ENCODE assay signal across 8 cellular contexts in the genomic region with DNA sequence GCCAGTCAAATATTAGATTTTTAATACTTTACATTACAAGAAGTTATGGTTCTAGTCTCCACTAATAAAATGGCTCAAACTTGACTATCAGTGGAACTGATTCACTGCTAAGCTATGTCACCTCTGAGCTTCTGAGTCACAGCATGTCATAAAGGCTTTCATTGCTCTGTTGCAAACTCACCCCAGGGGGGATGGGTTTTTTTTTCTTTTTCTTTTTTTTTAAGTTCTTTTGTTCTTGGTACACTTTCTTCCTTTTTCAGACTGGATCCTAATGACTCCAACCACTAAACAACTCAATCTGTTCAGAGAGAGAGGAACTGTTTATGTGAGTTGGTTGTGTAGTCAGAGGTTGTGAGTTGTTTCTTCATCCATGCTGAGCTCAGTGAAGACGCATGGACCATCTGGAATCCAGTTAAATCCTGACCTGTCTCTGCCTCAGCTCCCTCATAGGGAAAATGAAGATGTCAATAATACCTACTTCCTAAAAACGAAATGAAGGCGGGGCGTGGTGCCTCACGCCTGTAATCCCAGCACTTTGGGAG. TPM values are rescaled to one million over a fixed set of nuclear protein-coding genes. Genes with fewer than 3 reads are reported as not detected.
A peak's percentile ranks its signal among the peaks of the same experiment; 100 is the strongest.
DNase-seq lines count a peak whose midpoint lies in the region; ATAC-seq and TF ChIP-seq lines count a peak whose summit lies in the region.

No MANE protein-coding gene starts in this region.

- peak; percentile 98 for DNase-seq in EH (ENCODE audit: low read depth)
- peak in 1 of 2 experiments; percentile 81 for DNase-seq in PC-9
- peak; percentile 99 for DNase-seq in fibroblast of mammary gland (ENCODE audit: low read depth)
- peak; percentile 92 for DNase-seq in pulmonary artery endothelial cell (ENCODE audit: low read depth, low spot score)
- DNase-seq in NCI-H1436 treated with DMSO at 0.1 percent for 48 hours (lab: John Stamatoyannopoulos, UW), result no peak
- DNase-seq in COR-L47 (lab: John Stamatoyannopoulos, UW), result no peak
- no peak for DNase-seq in epidermal melanocyte (ENCODE audit: insufficient read length, low spot score)

- no peak for ATAC-seq in HG03442 (IDR thresholded peaks at IDR 0.05; ENCODE audit: unreplicated experiment)

- peak overlapping the region; percentile 49; the same call in 1 of the 2 replicates for H3K4me2 ChIP-seq in PC-9

- intact Hi-C loops in PC-9 (cut with micrococcal nuclease; ENCODE audit: unreplicated experiment), result no loop called here

- no peaks in the 10 kb centered on the region for H3K9me3 ChIP-seq in PC-9 (ENCODE audit: insufficient read depth, low read depth)

- H3K4me3 ChIP-seq in PC-9 (0 out of 2 replicates have a peak overlapping the region, but pooled peaks have one; percentile 8), fibroblast of mammary gland (ENCODE audit: control insufficient read depth, low read depth, low read length) (no peak overlapping the region)

- peaks cover 70% of the 10 kb centered on the region for H3K4me1 ChIP-seq in PC-9 (replicated peaks; ENCODE audit: insufficient read depth)

- no peaks in the 10 kb centered on the region for H3K36me3 ChIP-seq in PC-9 (ENCODE audit: low read depth)

- H3F3A ChIP-seq in PC-9 (ENCODE audit: insufficient read depth, low read depth), result peaks cover 60% of the 10 kb centered on the region

- no peak overlapping the region for H2AFZ ChIP-seq in PC-9

- POLR2A ChIA-PET in PC-9 (lab: Charles Lee; ENCODE audit: unreplicated experiment), result interaction anchor here (0.7 to 1.2 kb wide), 5 partner anchors 11 to 1936 kb away, joined by 4 to 16 read pairs (median 11); a partner anchor contains a TSS

- H4K20me1 ChIP-seq in PC-9 (ENCODE audit: insufficient read depth), result no peaks in the 10 kb centered on the region

- H3K79me2 ChIP-seq in PC-9 (ENCODE audit: low read depth), result peaks cover 54% of the 10 kb centered on the region

- BruUV-seq in PC-9 (replicated peaks; lab: Mats Ljungman, UMichigan), result no TSS peak

- H3K27ac ChIP-seq in PC-9, result peak overlapping the region; percentile 97

- no peak for TF ChIP-seq CTCF in PC-9 (conservative IDR thresholded peaks at IDR 0.05)
- no peak for TF ChIP-seq CTCF in fibroblast of mammary gland (conservative IDR thresholded peaks at IDR 0.05; ENCODE audit: control insufficient read depth, insufficient read depth, low read depth, low read length)

- CTCF ChIA-PET in PC-9 (lab: Charles Lee), result interaction anchor here (0.6 to 1.2 kb wide), 3 partner anchors 11 to 34 kb away, joined by 3 to 5 read pairs (median 4); a partner anchor contains a TSS

- no peaks in the 10 kb centered on the region for H3K27me3 ChIP-seq in PC-9 (ENCODE audit: insufficient read depth, low read depth)

- H3K9me2 ChIP-seq in PC-9 (ENCODE audit: insufficient read depth), result no peaks in the 10 kb centered on the region

RNA-seq across cellular contexts. Expression of a gene that starts 11.0 kb away (rescaled TPM):
- total RNA-seq in PC-9 (2021), result 255 and 274 TPM in 2 replicates
- total RNA-seq in pulmonary artery endothelial cell, result 243 and 321 TPM in 2 replicates

RNA-seq across cellular contexts. Expression of a gene that starts 25.2 kb away (rescaled TPM):
- total RNA-seq in PC-9 (2021), result 29.6 and 38.9 TPM in 2 replicates
- total RNA-seq in pulmonary artery endothelial cell, result 43.5 and 92.2 TPM in 2 replicates

Comparison
In these comparisons a context has a peak if more than half of its experiments do, and no peak if none do; other contexts are left out.
1. DNase-seq: peak in EH (single experiment), fibroblast of mammary gland (single experiment) and pulmonary artery endothelial cell (single experiment); none in NCI-H1436 treated with DMSO at 0.1 percent for 48 hours (single experiment), COR-L47 (single experiment) and epidermal melanocyte (single experiment).